In genomic region chr16:67504190-67505021, GRCh38 we compare ENCODE assay signal across 9 cellular contexts. TPM values are rescaled to one million over a fixed set of nuclear protein-coding genes. Genes with fewer than 3 reads are reported as not detected.
A peak's percentile ranks its signal among the peaks of the same experiment; 100 is the strongest.
DNase-seq lines count a peak whose midpoint lies in the region; ATAC-seq and TF ChIP-seq lines count a peak whose summit lies in the region.
"Had no signal": no experiment of that assay in that cellular context is flagged by ENCODE, and none has a peak within 500 bp of the region (broad histone marks: within the 10 kb centered on the region; RNA-seq: fewer than 3 reads in every experiment).

No MANE protein-coding gene starts in this region.

- H3K27ac ChIP-seq in right atrium auricular region, result peak overlapping the region; percentile 37 to 52
- peak overlapping the region; percentile 56 to 82 (median 72) for H3K27ac ChIP-seq in upper lobe of left lung
- H3K27ac ChIP-seq: SJSA1 had no signal

- intact Hi-C loops in Right ventricle myocardium inferior (cut with DNase I), result no loop called here
- intact Hi-C loops in cardiac septum (cut with DNase I), result no loop called here
- intact Hi-C loops in posterior cingulate gyrus (cut with DNase I), result no loop called here

- ATAC-seq in Right ventricle myocardium inferior (peak; percentile 63), upper lobe of left lung (ENCODE audit: low FRiP score in 2 of 2) (peak; percentile 66 to 93)
- peak; percentile 70 to 77 for ATAC-seq in activated CD4-positive, CD25-positive, alpha-beta regulatory T cell treated with anti-CD3 and anti-CD28 coated beads, Interleukin-2, amount 50 U/mL, for 24 hours

- peak; percentile 79 for DNase-seq in Right ventricle myocardium inferior (ENCODE audit: missing footprints)
- no peak for DNase-seq in cardiac septum (ENCODE audit: low spot score)
- DNase-seq in right atrium auricular region (ENCODE audit: low spot score), result no peak
- peak in 1 of 2 donors; percentile 78 for DNase-seq in upper lobe of left lung
- DNase-seq in HuH-7.5 (ENCODE audit: low spot score), result no peak
- DNase-seq in posterior cingulate gyrus, result no peak
- no peak for DNase-seq in SIG-M5 treated with dmso at 0.1 percent for 504 hours (lab: John Stamatoyannopoulos, UW; ENCODE audit: unreplicated experiment)

- WGBS in upper lobe of left lung, 2 donors, result 58 to 69% methylated on average over 8 of the region's 8 CpGs

- H3K27me3 ChIP-seq in right atrium auricular region (no peaks in the 10 kb centered on the region), upper lobe of left lung (no peaks in the 10 kb centered on the region)
- H3K27me3 ChIP-seq: SJSA1 had no signal

- TF ChIP-seq CTCF in right atrium auricular region (IDR thresholded peaks at IDR 0.05), result no peak
- no peak for TF ChIP-seq CTCF in upper lobe of left lung (IDR thresholded peaks at IDR 0.05)

- peak in 2 of 4 donors; percentile 56 to 57 for TF ChIP-seq EP300 in upper lobe of left lung (IDR thresholded peaks at IDR 0.05)

- no peak overlapping the region for H3K4me3 ChIP-seq in right atrium auricular region
- no peak overlapping the region for H3K4me3 ChIP-seq in upper lobe of left lung
- H3K4me3 ChIP-seq: SJSA1 had no signal

- H3K36me3 ChIP-seq in right atrium auricular region, result no peaks in the 10 kb centered on the region
- H3K36me3 ChIP-seq in upper lobe of left lung, result no peaks in the 10 kb centered on the region
- H3K36me3 ChIP-seq: SJSA1 had no signal

- no peaks in the 10 kb centered on the region for H3K9me3 ChIP-seq in right atrium auricular region
- H3K9me3 ChIP-seq in upper lobe of left lung, result no peaks in the 10 kb centered on the region
- H3K9me3 ChIP-seq: SJSA1 had no signal

- TF ChIP-seq POLR2A in upper lobe of left lung (IDR thresholded peaks at IDR 0.05), result no peak

- H3K4me1 ChIP-seq in right atrium auricular region, result peaks cover 0 to 5% of the 10 kb centered on the region in 2 donors
- H3K4me1 ChIP-seq in upper lobe of left lung, result peaks cover 18 to 34% (median 20%) of the 10 kb centered on the region in 4 donors
- H3K4me1 ChIP-seq: SJSA1 had no signal

RNA-seq across cellular contexts. Expression of gene AGRP, which starts 21.1 kb away (rescaled TPM):
- total RNA-seq in Right ventricle myocardium inferior, result not detected
- total RNA-seq in cardiac septum, result not detected
- not detected for total RNA-seq in right atrium auricular region
- total RNA-seq in upper lobe of left lung, result 1 to 10 TPM in 3 of 6 donors, not detected in 3; 3.5 to 7.6 (median 3.8) TPM
- total RNA-seq: SJSA1 had no signal

RNA-seq across cellular contexts. Expression of gene ATP6V0D1, which starts 23.4 kb away (rescaled TPM):
- total RNA-seq in Right ventricle myocardium inferior (67.7 TPM), cardiac septum (58.8 TPM), right atrium auricular region (10 to 100 TPM; 79.7 to 95.7 TPM), upper lobe of left lung (100 to 1,000 TPM in 4 of 6 donors, 10 to 100 TPM in 2; 69.1 to 221 (median 147) TPM)

RNA-seq across cellular contexts. Expression of gene RIPOR1, which starts 24.2 kb away (rescaled TPM):
- total RNA-seq in Right ventricle myocardium inferior (68.4 TPM), cardiac septum (102 TPM), right atrium auricular region (10 to 100 TPM; 43.9 to 66.9 TPM), upper lobe of left lung (100 to 1,000 TPM in 4 of 6 donors, 10 to 100 TPM in 2; 76.9 to 183 (median 113) TPM)

RNA-seq across cellular contexts. Expression of gene CTCF, which starts 57.9 kb away (rescaled TPM):
- total RNA-seq in Right ventricle myocardium inferior (28.2 TPM), cardiac septum (25.6 TPM), right atrium auricular region (10 to 100 TPM; 24.5 to 31.6 TPM), upper lobe of left lung (10 to 100 TPM; 29.7 to 42.6 (median 34.2) TPM)
